In the genomic region with DNA sequence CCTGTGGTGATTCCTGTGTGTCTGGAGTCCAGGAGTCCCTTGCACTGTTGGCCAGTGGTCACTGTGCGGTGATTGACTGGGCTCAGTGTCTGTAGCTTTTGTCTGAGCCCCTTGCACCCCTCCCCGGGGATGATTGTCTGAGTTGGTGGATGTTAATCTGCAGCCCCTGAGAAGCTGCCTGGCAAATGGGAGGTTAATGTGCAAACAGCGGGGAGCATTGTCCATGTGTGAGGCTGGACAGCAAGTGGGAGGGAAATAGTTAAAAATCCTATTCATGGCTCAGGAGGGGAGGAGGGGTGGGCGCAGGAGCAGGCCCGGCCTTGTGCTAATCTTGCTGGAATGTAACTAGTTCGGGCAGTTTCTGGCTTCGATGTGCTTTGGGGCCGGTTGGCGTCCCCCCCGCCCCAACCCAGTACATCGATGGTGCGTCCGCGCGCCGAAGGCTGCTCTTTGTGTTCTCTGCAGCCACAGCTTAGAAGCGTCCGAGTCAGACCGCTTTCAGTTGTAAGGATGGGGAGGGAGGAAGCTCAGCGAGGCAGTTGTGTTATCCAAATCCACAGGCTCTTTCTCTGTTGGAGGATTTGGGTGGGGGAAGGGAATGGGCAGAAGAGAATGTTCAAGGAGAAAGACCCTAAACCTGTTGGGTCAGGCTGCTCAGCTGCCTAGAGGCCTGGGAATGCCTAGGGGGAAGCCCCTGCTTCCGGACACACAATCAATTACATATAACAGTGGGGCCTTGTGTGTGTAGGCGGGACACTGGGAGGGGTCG, we compare ENCODE assay signal across 10 cellular contexts.
A peak's percentile ranks its signal among the peaks of the same experiment; 100 is the strongest.
DNase-seq lines count a peak whose midpoint lies in the region; ATAC-seq, FAIRE-seq and TF ChIP-seq lines count a peak whose summit lies in the region.
"Had no signal": no experiment of that assay in that cellular context is flagged by ENCODE, and none has a peak within 500 bp of the region (broad histone marks: within the 10 kb centered on the region; RNA-seq: fewer than 3 reads in every experiment).

No MANE protein-coding gene starts in this region.

- no peak for FAIRE-seq in H54 (lab: Jason Lieb, UNC)
- FAIRE-seq: K562 had no signal

- TF ChIP-seq CTCF in right atrium auricular region (IDR thresholded peaks at IDR 0.05) = no peak

- H3K27me3 ChIP-seq in adipocyte (replicated peaks; ENCODE audit: control insufficient read depth, insufficient read depth, low read length) (no peaks in the 10 kb centered on the region), right atrium auricular region (no peaks in the 10 kb centered on the region), rectal smooth muscle tissue (ENCODE audit: control insufficient read depth, insufficient read depth, low read length) (no peaks in the 10 kb centered on the region)

- no peak for TF ChIP-seq POLR2A in H54 (IDR thresholded peaks at IDR 0.05; ENCODE audit: low read depth, low read length)

- DNase-seq in ELF-1 (ENCODE audit: low read depth, low spot score) = peak; percentile 98
- DNase-seq in adipocyte (ENCODE audit: low read depth) = peak; percentile 70
- DNase-seq in right atrium auricular region (ENCODE audit: low spot score) = no peak
- DNase-seq in DMS114 treated with DMSO at 0.1 percent for 48 hours (lab: John Stamatoyannopoulos, UW; ENCODE audit: unreplicated experiment) = no peak
- DNase-seq in H54 (ENCODE audit: insufficient read length, low spot score) = no peak
- DNase-seq: hippocampal formation had no signal

- H3K9me3 ChIP-seq in adipocyte (ENCODE audit: control insufficient read depth, low read length) (no peaks in the 10 kb centered on the region), right atrium auricular region (no peaks in the 10 kb centered on the region)

- peak overlapping the region; percentile 58 for H3K4me3 ChIP-seq in adipocyte (ENCODE audit: low read length)
- H3K4me3 ChIP-seq in right atrium auricular region = peak overlapping the region in 1 of 2 donors; percentile 19
- peak overlapping the region; percentile 31 for H3K4me3 ChIP-seq in rectal smooth muscle tissue (ENCODE audit: low read length)
- H3K4me3 ChIP-seq: K562 had no signal

- H3K4me1 ChIP-seq in adipocyte (ENCODE audit: control insufficient read depth, insufficient read depth, low read length) (peaks cover 53% of the 10 kb centered on the region), right atrium auricular region (peaks cover 0 to 85% of the 10 kb centered on the region in 2 donors), rectal smooth muscle tissue (ENCODE audit: control insufficient read depth, insufficient read depth, low read length) (peaks cover 15% of the 10 kb centered on the region)

- ATAC-seq in GM19463 (IDR thresholded peaks at IDR 0.05; ENCODE audit: unreplicated experiment) (no peak), HG03280 (IDR thresholded peaks at IDR 0.05; ENCODE audit: unreplicated experiment) (no peak)
- ATAC-seq: K562 had no signal

- H3K36me3 ChIP-seq in adipocyte (ENCODE audit: control insufficient read depth, insufficient read depth, low read length, severe bottlenecking) (no peaks in the 10 kb centered on the region), right atrium auricular region (no peaks in the 10 kb centered on the region), rectal smooth muscle tissue (ENCODE audit: control insufficient read depth, insufficient read depth, low read length) (no peaks in the 10 kb centered on the region)

- H3K9ac ChIP-seq in adipocyte (ENCODE audit: low read length) (peak overlapping the region; percentile 56), rectal smooth muscle tissue (ENCODE audit: low read length) (no peak overlapping the region)

- peak overlapping the region; percentile 34 to 44 for H3K27ac ChIP-seq in right atrium auricular region
- no peak overlapping the region for H3K27ac ChIP-seq in rectal smooth muscle tissue (ENCODE audit: low read depth, low read length)

Comparison
In these comparisons a context has a peak if more than half of its experiments do, and no peak if none do; other contexts are left out.
1. DNase-seq: peak in ELF-1 (single experiment) and adipocyte (single experiment); none in right atrium auricular region (single experiment), DMS114 treated with DMSO at 0.1 percent for 48 hours (single experiment) and H54 (single experiment).